Comparison of ENCODE assay signal across 8 cellular contexts in genomic region chr5:179559280-179560252, GRCh38. TPM values are rescaled to one million over a fixed set of nuclear protein-coding genes. Genes with fewer than 3 reads are reported as not detected.
A peak's percentile ranks its signal among the peaks of the same experiment; 100 is the strongest.
DNase-seq lines count a peak whose midpoint lies in the region; ATAC-seq, FAIRE-seq and TF ChIP-seq lines count a peak whose summit lies in the region.

No MANE protein-coding gene starts in this region.

- H4K8ac ChIP-seq in IMR-90 (ENCODE audit: low read depth in 2 of 2, low read length in 2 of 2): peak overlapping the region; percentile 89 to 99

- H3K9ac ChIP-seq in IMR-90 (ENCODE audit: low read depth, low read length) (peak overlapping the region; percentile 70), SK-N-MC (ENCODE audit: insufficient read length) (peak overlapping the region; percentile 78)

- H3K4ac ChIP-seq in IMR-90 (ENCODE audit: low read depth, low read length): peak overlapping the region; percentile 97

- no TSS peak for BruUV-seq in IMR-90 (replicated peaks; lab: Mats Ljungman, UMichigan)

- H3K56ac ChIP-seq in IMR-90 (ENCODE audit: extremely low read depth, insufficient read depth, low read length): peak overlapping the region; percentile 89

- in situ Hi-C loops in IMR-90 (cut with MboI; ENCODE audit: low sequenced_read_pairs): no loop called here
- in situ Hi-C loops in transverse colon (cut with MboI; ENCODE audit: low pct_ligation_motif_present in 1 of 4, low pct_unique_long_range_greater_than_20kb in 1 of 4, low sequenced_read_pairs in 3 of 4): no loop called here

- H2BK20ac ChIP-seq in IMR-90 (ENCODE audit: low read depth, low read length): no peak overlapping the region

- FAIRE-seq in D721Med (lab: Jason Lieb, UNC): no peak

- TF ChIP-seq CTCF in D721Med (IDR thresholded peaks at IDR 0.05; ENCODE audit: insufficient read depth, missing control alignments) (no peak), IMR-90 (conservative IDR thresholded peaks at IDR 0.05; ENCODE audit: low read depth, low read length) (no peak), heart right ventricle (IDR thresholded peaks at IDR 0.05) (peak in 2 of 9 donors; percentile 16 to 36), transverse colon (IDR thresholded peaks at IDR 0.05) (peak in 1 of 5 experiments; percentile 11)

- TF ChIP-seq POLR2A in IMR-90 (IDR thresholded peaks at IDR 0.05; ENCODE audit: low read depth, low read length) (peak; percentile 89), transverse colon (IDR thresholded peaks at IDR 0.05) (peak; percentile 87)

- peak overlapping the region; percentile 95 for H2AFZ ChIP-seq in IMR-90 (replicated peaks; ENCODE audit: low read length, poor library complexity)

- CTCF ChIA-PET in IMR-90 (lab: Yijun Ruan, JAX): interaction anchor here (0.6 kb wide), 1 partner anchor 1471 kb away, joined by 3 read pairs; no protein-coding TSS in a partner anchor

- H3K36me3 ChIP-seq in IMR-90 (ENCODE audit: control insufficient read depth, insufficient read depth, low read length) (peaks cover 13% of the 10 kb centered on the region), SK-N-MC (ENCODE audit: insufficient read depth, low read length) (peaks cover 31% of the 10 kb centered on the region), heart right ventricle (peaks cover 0 to 48% (median 21%) of the 10 kb centered on the region in 9 donors), transverse colon (peaks cover 0 to 21% (median 7%) of the 10 kb centered on the region in 4 donors)

- H2BK5ac ChIP-seq in IMR-90 (ENCODE audit: low read depth, low read length, poor library complexity, severe bottlenecking): peak overlapping the region; percentile 78

- peak; percentile 98 for ATAC-seq in GM21528 (IDR thresholded peaks at IDR 0.05; ENCODE audit: low FRiP score, unreplicated experiment)
- peak; percentile 100 for ATAC-seq in IMR-90 (ENCODE audit: low read depth)
- ATAC-seq in heart right ventricle: peak; percentile 99 to 100 (median 100)

- H4K20me1 ChIP-seq in IMR-90 (ENCODE audit: insufficient read depth, low read length): no peaks in the 10 kb centered on the region

- peak overlapping the region; percentile 50 for H4K5ac ChIP-seq in IMR-90 (ENCODE audit: low read depth, low read length)

- dilution Hi-C loops in IMR-90 (cut with HindIII; ENCODE audit: low sequenced_read_pairs, unreplicated experiment): no loop called here

- peaks cover 3% of the 10 kb centered on the region; the same call in 1 of the 2 replicates for H3K4me1 ChIP-seq in IMR-90 (ENCODE audit: control insufficient read depth, insufficient read depth, low read length)
- H3K4me1 ChIP-seq in heart right ventricle: peaks cover 4 to 21% (median 13%) of the 10 kb centered on the region in 9 donors
- H3K4me1 ChIP-seq in transverse colon: peaks cover 4 to 17% (median 14%) of the 10 kb centered on the region in 4 donors

- H3K18ac ChIP-seq in IMR-90 (ENCODE audit: low read depth, low read length): no peak overlapping the region

- peak; percentile 94 for DNase-seq in D721Med (ENCODE audit: insufficient read length, low spot score)
- peak; percentile 98 for DNase-seq in IMR-90
- peak; percentile 92 for DNase-seq in SK-N-MC (ENCODE audit: low read depth, low spot score)
- DNase-seq in amniotic stem cell (lab: John Stamatoyannopoulos, UW): peak; percentile 95
- DNase-seq in heart right ventricle: peak; percentile 95 to 99
- DNase-seq in pons (ENCODE audit: low spot score): peak; percentile 99
- DNase-seq in transverse colon: peak; percentile 98

- H4K91ac ChIP-seq in IMR-90 (ENCODE audit: insufficient read depth, low read depth, low read length): peak overlapping the region; percentile 95

- TF ChIP-seq RAD21 in IMR-90 (IDR thresholded peaks at IDR 0.05; ENCODE audit: low read length): no peak

- intact Hi-C loops in IMR-90 (cut with micrococcal nuclease): loop anchor here (10.0 kb wide), 2 partner anchors 255 to 935 kb away; partner anchors contain the start of gene CLK4
- intact Hi-C loops in heart right ventricle (cut with DNase I): loop anchor here in 3 of 10 donors (1.0 to 5.0 kb wide), 3 partner anchors 9 to 513 kb away; partner anchors contain the start of genes HNRNPH1 (in 1 of the 3), RNF130 (in 1 of the 3) and RUFY1 (in 1 of the 3)
- intact Hi-C loops in transverse colon (cut with DNase I; ENCODE audit: low total_unique reads): no loop called here

- no peaks in the 10 kb centered on the region for H3K9me3 ChIP-seq in IMR-90 (ENCODE audit: control insufficient read depth, insufficient read depth, low read length)
- H3K9me3 ChIP-seq in SK-N-MC (ENCODE audit: low read depth, low read length): no peaks in the 10 kb centered on the region
- no peaks in the 10 kb centered on the region for H3K9me3 ChIP-seq in heart right ventricle
- no peaks in the 10 kb centered on the region for H3K9me3 ChIP-seq in transverse colon

- H2BK15ac ChIP-seq in IMR-90 (ENCODE audit: low read depth, low read length): no peak overlapping the region

- peaks cover 5% of the 10 kb centered on the region for H3K9me1 ChIP-seq in IMR-90 (ENCODE audit: insufficient read depth, low read length)

- peak overlapping the region; percentile 83 for H2AK5ac ChIP-seq in IMR-90 (ENCODE audit: low read depth, low read length)

- no peaks in the 10 kb centered on the region for H3K27me3 ChIP-seq in IMR-90 (ENCODE audit: control insufficient read depth, insufficient read depth, low read length)
- H3K27me3 ChIP-seq in heart right ventricle: no peaks in the 10 kb centered on the region
- no peaks in the 10 kb centered on the region for H3K27me3 ChIP-seq in transverse colon

- peak overlapping the region; percentile 92 for H3K4me2 ChIP-seq in IMR-90 (ENCODE audit: low read depth, low read length)

- POLR2A ChIA-PET in IMR-90 (lab: Charles Lee; ENCODE audit: unreplicated experiment): interaction anchor here (0.5 to 1.1 kb wide), 3 partner anchors 9 to 833 kb away, joined by 3 to 7 read pairs (median 5); partner anchors contain the start of gene RUFY1

- H3K27ac ChIP-seq in IMR-90 (ENCODE audit: insufficient read depth, low read length) (peak overlapping the region; percentile 61), SK-N-MC (peak overlapping the region; percentile 83), heart right ventricle (peak overlapping the region; percentile 2 to 90 (median 85)), transverse colon (peak overlapping the region; percentile 83 to 89 (median 88))

- WGBS in IMR-90 (ENCODE audit: extremely low coverage in 2 of 2, insufficient read length in 1 of 2), 2 experiments: 2% methylated on average over 21 of the region's 52 CpGs; no CpG with 5 or more reads in 1 of the 2 experiments
- 4% methylated on average over 52 of the region's 52 CpGs for WGBS in heart right ventricle, 2 donors
- WGBS in transverse colon (ENCODE audit: low coverage in 1 of 2), 2 donors: 6 to 10% methylated on average over 7 to 37 of the region's 52 CpGs

- H3K79me1 ChIP-seq in IMR-90 (ENCODE audit: low read depth in 1 of 2, low read length in 2 of 2): peaks cover 25 to 43% of the 10 kb centered on the region in 2 experiments

- H3K4me3 ChIP-seq in IMR-90 (ENCODE audit: insufficient read depth, low read depth, low read length): peak overlapping the region; percentile 50
- peak overlapping the region; percentile 90 for H3K4me3 ChIP-seq in SK-N-MC
- H3K4me3 ChIP-seq in heart right ventricle: peak overlapping the region in 9 of 10 donors; percentile 48 to 75 (median 61)
- peak overlapping the region; percentile 39 to 53 (median 46) for H3K4me3 ChIP-seq in transverse colon

- TF ChIP-seq EP300 in transverse colon (IDR thresholded peaks at IDR 0.05; ENCODE audit: low read depth): no peak

- peak overlapping the region; percentile 99 for H3K14ac ChIP-seq in IMR-90 (replicated peaks; ENCODE audit: low read depth, low read length)

- H3K23ac ChIP-seq in IMR-90 (ENCODE audit: low read depth, low read length): peak overlapping the region; percentile 95

- peak overlapping the region; percentile 96 for H2AK9ac ChIP-seq in IMR-90 (replicated peaks; ENCODE audit: low read depth, low read length, poor library complexity)

- H2BK120ac ChIP-seq in IMR-90 (ENCODE audit: low read depth, low read length): peak overlapping the region; percentile 38; the same call in 1 of the 2 replicates

TF ChIP-seq in IMR-90, 13 proteins besides CTCF, POLR2A, EP300 and RAD21:
- TF ChIP-seq RFX5 (IDR thresholded peaks at IDR 0.05; ENCODE audit: low read depth, low read length): no peak
- TF ChIP-seq MAFK (IDR thresholded peaks at IDR 0.05; ENCODE audit: low read depth, low read length): no peak
- peak; percentile 47; the same call in 1 of the 2 replicates for TF ChIP-seq MAZ (IDR thresholded peaks at IDR 0.05; ENCODE audit: borderline replicate concordance, low read depth, low read length)
- no peak for TF ChIP-seq NFE2L2 (IDR thresholded peaks at IDR 0.05; ENCODE audit: low read depth, low read length)
- TF ChIP-seq CEBPB (IDR thresholded peaks at IDR 0.05; ENCODE audit: low read depth, low read length): peak; percentile 35; the same call in 1 of the 2 replicates
- no peak; the same call in 1 of the 2 replicates for TF ChIP-seq USF2 (IDR thresholded peaks at IDR 0.05; ENCODE audit: low read depth, low read length)
- no peak for TF ChIP-seq FOS (IDR thresholded peaks at IDR 0.05; ENCODE audit: low read depth, low read length)
- peak; percentile 56; the same call in 1 of the 2 replicates for TF ChIP-seq MXI1 (IDR thresholded peaks at IDR 0.05; ENCODE audit: borderline replicate concordance, low read depth, low read length)
- no peak for TF ChIP-seq RCOR1 (IDR thresholded peaks at IDR 0.05; ENCODE audit: insufficient replicate concordance, low read length)
- TF ChIP-seq CHD1 (IDR thresholded peaks at IDR 0.05; ENCODE audit: low read depth, low read length): 0 out of 2 replicates have a peak, but pooled peaks have one; percentile 47
- no peak for TF ChIP-seq SMC3 (IDR thresholded peaks at IDR 0.05; ENCODE audit: low read depth, low read length)

RNA-seq across cellular contexts. Expression of gene RUFY1, which starts 9.2 kb away (rescaled TPM):
- total RNA-seq in IMR-90 (2012; rRNA removed) (19.5 and 27.8 TPM in 2 replicates), heart right ventricle (10 to 100 TPM; 17.0 to 28.1 (median 20.8) TPM), transverse colon (10 to 100 TPM; 37.7 to 98.5 (median 52.7) TPM)
- polyA plus RNA-seq in IMR-90 (2012; rRNA removed) (21.4 and 21.8 TPM in 2 replicates), heart right ventricle (10 to 100 TPM; 21.5 to 38.3 TPM)
- polyA plus RNA-seq in IMR-90 (2012; cell fraction: cytosol; rRNA removed): 13.6 and 15.2 TPM in 2 replicates
- polyA plus RNA-seq in IMR-90 (2012; cell fraction: nucleus; rRNA removed; ENCODE audit: low replicate concordance): 29.2 and 34.1 TPM in 2 replicates

Comparison
In these comparisons a context has a peak if more than half of its experiments do, and no peak if none do; other contexts are left out.
1. Peak in every context shown above with its lines: DNase-seq, ATAC-seq, H3K4me3 ChIP-seq and H3K27ac ChIP-seq.